Comparison of ENCODE assay signal across 11 cellular contexts in genomic region chr19:54388803-54389144, GRCh38. TPM values are rescaled to one million over a fixed set of nuclear protein-coding genes. Genes with fewer than 3 reads are reported as not detected.
DNase-seq lines count a peak whose midpoint lies in the region; ATAC-seq and TF ChIP-seq lines count a peak whose summit lies in the region.
"Had no signal": no experiment of that assay in that cellular context is flagged by ENCODE, and none has a peak within 500 bp of the region (broad histone marks: within the 10 kb centered on the region; RNA-seq: fewer than 3 reads in every experiment).

No MANE protein-coding gene starts in this region.

- no peak for DNase-seq in heart left ventricle
- DNase-seq in left cardiac atrium = no peak
- DNase-seq in activated CD4-positive, alpha-beta memory T cell treated with anti-CD3 and anti-CD28 coated beads, Interleukin-2, amount 10 ng/mL, durations not matched to agents 7 days and 5 days = no peak
- DNase-seq in left lung = no peak
- DNase-seq in transverse colon = no peak
- DNase-seq in NK-92 (lab: John Stamatoyannopoulos, UW; ENCODE audit: unreplicated experiment) = no peak
- no peak for DNase-seq in SHP77 treated with DMSO at 0.1 percent for 48 hours (lab: John Stamatoyannopoulos, UW)
- DNase-seq: NCI-H187 treated with DMSO at 0.1 percent for 48 hours had no signal

- no peaks in the 10 kb centered on the region for H3K36me3 ChIP-seq in heart left ventricle
- no peaks in the 10 kb centered on the region for H3K36me3 ChIP-seq in left lung
- no peaks in the 10 kb centered on the region for H3K36me3 ChIP-seq in transverse colon

- H3K4me1 Mint-ChIP-seq in activated CD4-positive, alpha-beta memory T cell treated with anti-CD3 and anti-CD28 coated beads, Interleukin-2, amount 10 ng/mL, durations not matched to agents 7 days and 5 days = peaks cover 46% of the 10 kb centered on the region

- H3K27me3 Mint-ChIP-seq in activated CD4-positive, alpha-beta memory T cell treated with anti-CD3 and anti-CD28 coated beads, Interleukin-2, amount 10 ng/mL, durations not matched to agents 7 days and 5 days = peaks cover 22% of the 10 kb centered on the region

- TF ChIP-seq POLR2A in heart left ventricle (IDR thresholded peaks at IDR 0.05) = no peak
- no peak for TF ChIP-seq POLR2A in transverse colon (IDR thresholded peaks at IDR 0.05)

- CTCF ChIA-PET in activated CD4-positive, alpha-beta memory T cell treated with anti-CD3 and anti-CD28 coated beads, Interleukin-2, amount 10 ng/mL, durations not matched to agents 7 days and 5 days (lab: Charles Lee) = interaction anchor here (0.6 to 5.8 kb wide), 16 partner anchors 10 to 274 kb away, joined by 3 to 153 read pairs (median 4); partner anchors contain the start of genes CNOT3, LENG8, PRPF31 and TFPT

- H3K36me3 Mint-ChIP-seq in activated CD4-positive, alpha-beta memory T cell treated with anti-CD3 and anti-CD28 coated beads, Interleukin-2, amount 10 ng/mL, durations not matched to agents 7 days and 5 days (ENCODE audit: low read depth) = peaks cover 5% of the 10 kb centered on the region

- H3K4me3 Mint-ChIP-seq in activated CD4-positive, alpha-beta memory T cell treated with anti-CD3 and anti-CD28 coated beads, Interleukin-2, amount 10 ng/mL, durations not matched to agents 7 days and 5 days = peak overlapping the region; percentile 69

- peak overlapping the region in 1 of 12 donors; percentile 93 for H3K27ac ChIP-seq in heart left ventricle
- peak overlapping the region; percentile 58 to 89 for H3K27ac ChIP-seq in left lung
- H3K27ac ChIP-seq in transverse colon = peak overlapping the region; percentile 29 to 65 (median 50)
- H3K27ac ChIP-seq: SK-N-MC had no signal

- POLR2A ChIA-PET in activated CD4-positive, alpha-beta memory T cell treated with anti-CD3 and anti-CD28 coated beads, Interleukin-2, amount 10 ng/mL, durations not matched to agents 7 days and 5 days (lab: Charles Lee) = interaction anchor here (1.0 to 4.4 kb wide), 16 partner anchors 10 to 273 kb away, joined by 3 to 38 read pairs (median 5); partner anchors contain the start of genes LAIR1, LENG1, LENG8 and PRPF31

- H3K4me3 ChIP-seq in heart left ventricle (peak overlapping the region in 7 of 12 donors; percentile 15 to 57 (median 38)), left lung (peak overlapping the region in 1 of 2 donors; percentile 36), transverse colon (peak overlapping the region in 2 of 4 donors; percentile 17 to 41)
- H3K4me3 ChIP-seq: SK-N-MC had no signal

- no peak for ATAC-seq in heart left ventricle
- ATAC-seq in left cardiac atrium = no peak
- no peak for ATAC-seq in left lung
- ATAC-seq in HG03039 (IDR thresholded peaks at IDR 0.05; ENCODE audit: unreplicated experiment) = no peak

- H3K4me1 ChIP-seq in heart left ventricle (peaks cover 0 to 42% (median 2%) of the 10 kb centered on the region in 12 donors), left lung (peaks cover 0 to 45% of the 10 kb centered on the region in 2 donors), transverse colon (peaks cover 0 to 13% (median 0%) of the 10 kb centered on the region in 4 donors)

- H3K9me3 ChIP-seq in heart left ventricle = no peaks in the 10 kb centered on the region
- no peaks in the 10 kb centered on the region for H3K9me3 ChIP-seq in left lung
- no peaks in the 10 kb centered on the region for H3K9me3 ChIP-seq in transverse colon

- H3K9me3 Mint-ChIP-seq in activated CD4-positive, alpha-beta memory T cell treated with anti-CD3 and anti-CD28 coated beads, Interleukin-2, amount 10 ng/mL, durations not matched to agents 7 days and 5 days = no peaks in the 10 kb centered on the region

- in situ Hi-C loops in transverse colon (cut with MboI; ENCODE audit: low pct_ligation_motif_present in 1 of 4, low pct_unique_long_range_greater_than_20kb in 1 of 4, low sequenced_read_pairs in 3 of 4) = no loop called here

- WGBS in heart left ventricle, 4 donors = 44 to 54% (median 48%) methylated on average over 8 to 9 of the region's 9 CpGs
- WGBS in transverse colon (ENCODE audit: low coverage in 1 of 2), 2 donors = 26% methylated on average over 9 of the region's 9 CpGs; no CpG with 5 or more reads in 1 of the 2 donors

- TF ChIP-seq EP300 in transverse colon (IDR thresholded peaks at IDR 0.05; ENCODE audit: low read depth) = no peak

- TF ChIP-seq CTCF in heart left ventricle (IDR thresholded peaks at IDR 0.05) (no peak), left lung (IDR thresholded peaks at IDR 0.05) (no peak), transverse colon (IDR thresholded peaks at IDR 0.05) (no peak)

- intact Hi-C loops in heart left ventricle (cut with DNase I) (no loop called here), left cardiac atrium (cut with DNase I) (no loop called here), left lung (cut with DNase I) (no loop called here), transverse colon (cut with DNase I; ENCODE audit: low total_unique reads) (no loop called here)

- H3K27ac Mint-ChIP-seq in activated CD4-positive, alpha-beta memory T cell treated with anti-CD3 and anti-CD28 coated beads, Interleukin-2, amount 10 ng/mL, durations not matched to agents 7 days and 5 days = peak overlapping the region; percentile 73

- H3K27me3 ChIP-seq in heart left ventricle (peaks cover 0 to 65% (median 13%) of the 10 kb centered on the region in 9 donors), left lung (peaks cover 4 to 81% of the 10 kb centered on the region in 2 donors), transverse colon (peaks cover 57% of the 10 kb centered on the region)

RNA-seq across cellular contexts. Expression of gene LAIR1, which starts 24.0 kb away (rescaled TPM):
- 100 to 1,000 TPM in 1 of 9 donors, 10 to 100 TPM in 1, 1 to 10 TPM in 7; 3.5 to 102 (median 5.4) TPM for total RNA-seq in heart left ventricle
- polyA plus RNA-seq in heart left ventricle = 1 to 10 TPM; 2.9 to 5.3 TPM
- total RNA-seq in left cardiac atrium = 10 to 100 TPM; 16.2 to 26.8 TPM
- total RNA-seq in activated CD4-positive, alpha-beta memory T cell treated with anti-CD3 and anti-CD28 coated beads, Interleukin-2, amount 10 ng/mL, durations not matched to agents 7 days and 5 days = 10 to 100 TPM; 56.6 to 59.0 TPM
- 100 to 1,000 TPM in 1 of 2 donors, 10 to 100 TPM in 1; 66.9 to 172 TPM for total RNA-seq in left lung
- 10 to 100 TPM in 2 of 4 donors, 1 to 10 TPM in 2; 1.9 to 18.4 (median 7.3) TPM for total RNA-seq in transverse colon

RNA-seq across cellular contexts. Expression of gene TTYH1, which starts 26.5 kb away (rescaled TPM):
- total RNA-seq in heart left ventricle (1 to 10 TPM in 5 of 9 donors, under 1 TPM in 4; 0.46 to 6.9 (median 1.1) TPM), left cardiac atrium (1 to 10 TPM; 1.9 to 3.0 TPM), left lung (not detected), transverse colon (1 to 10 TPM; 1.1 to 7.5 (median 3.0) TPM)
- 1 to 10 TPM in 1 of 2 donors, under 1 TPM in 1; 0.85 to 1.8 TPM for polyA plus RNA-seq in heart left ventricle
- under 1 TPM; 0.53 to 0.68 TPM for total RNA-seq in activated CD4-positive, alpha-beta memory T cell treated with anti-CD3 and anti-CD28 coated beads, Interleukin-2, amount 10 ng/mL, durations not matched to agents 7 days and 5 days
- total RNA-seq: fibroblast of villous mesenchyme had no signal

RNA-seq across cellular contexts. Expression of gene LILRA4, which starts 49.8 kb away (rescaled TPM):
- total RNA-seq in heart left ventricle (not detected), left cardiac atrium (not detected), left lung (1 to 10 TPM; 1.8 to 2.3 TPM), transverse colon (under 1 TPM in 2 of 4 donors, not detected in 2; 0.14 to 0.79 TPM)
- not detected for polyA plus RNA-seq in heart left ventricle
- total RNA-seq in activated CD4-positive, alpha-beta memory T cell treated with anti-CD3 and anti-CD28 coated beads, Interleukin-2, amount 10 ng/mL, durations not matched to agents 7 days and 5 days = not detected
- total RNA-seq: fibroblast of villous mesenchyme had no signal
